7 cellular contexts compared by ENCODE assay signal in the genomic region with DNA sequence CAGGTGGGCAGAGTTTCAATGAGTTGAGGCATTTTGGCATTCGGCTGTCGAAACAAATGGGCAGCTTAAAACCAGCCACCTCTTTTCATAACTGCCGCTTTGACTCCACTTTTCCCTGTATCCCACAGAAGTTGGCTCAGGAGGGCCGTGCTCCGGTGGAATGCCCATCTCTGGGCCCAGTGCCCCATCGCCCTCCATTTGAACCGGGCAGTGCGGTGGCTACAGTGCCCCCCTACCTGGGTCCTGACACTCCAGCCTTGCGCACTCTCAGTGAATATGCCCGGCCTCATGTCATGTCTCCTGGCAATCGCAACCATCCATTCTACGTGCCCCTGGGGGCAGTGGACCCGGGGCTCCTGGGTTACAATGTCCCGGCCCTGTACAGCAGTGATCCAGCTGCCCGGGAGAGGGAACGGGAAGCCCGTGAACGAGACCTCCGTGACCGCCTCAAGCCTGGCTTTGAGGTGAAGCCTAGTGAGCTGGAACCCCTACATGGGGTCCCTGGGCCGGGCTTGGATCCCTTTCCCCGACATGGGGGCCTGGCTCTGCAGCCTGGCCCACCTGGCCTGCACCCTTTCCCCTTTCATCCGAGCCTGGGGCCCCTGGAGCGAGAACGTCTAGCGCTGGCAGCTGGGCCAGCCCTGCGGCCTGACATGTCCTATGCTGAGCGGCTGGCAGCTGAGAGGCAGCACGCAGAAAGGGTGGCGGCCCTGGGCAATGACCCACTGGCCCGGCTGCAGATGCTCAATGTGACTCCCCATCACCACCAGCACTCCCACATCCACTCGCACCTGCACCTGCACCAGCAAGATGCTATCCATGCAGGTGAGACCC. TPM values are rescaled to one million over a fixed set of nuclear protein-coding genes. Genes with fewer than 3 reads are reported as not detected.
A peak's percentile ranks its signal among the peaks of the same experiment; 100 is the strongest.
DNase-seq lines count a peak whose midpoint lies in the region; TF ChIP-seq lines count a peak whose summit lies in the region.
"Had no signal": no experiment of that assay in that cellular context is flagged by ENCODE, and none has a peak within 500 bp of the region (broad histone marks: within the 10 kb centered on the region; RNA-seq: fewer than 3 reads in every experiment).

No MANE protein-coding gene starts in this region.

- H3K79me1 ChIP-seq in H9 (ENCODE audit: insufficient read depth, low read depth, low read length, poor library complexity, severe bottlenecking), result no peaks in the 10 kb centered on the region

- peak overlapping the region; percentile 50 for H4K91ac ChIP-seq in H9 (ENCODE audit: insufficient read length, low read depth, low read length)

- H3K4me2 ChIP-seq in H9 (ENCODE audit: insufficient read depth, insufficient read length, low read length) (peak overlapping the region; percentile 35), neural progenitor cell (peak overlapping the region; percentile 72)

- H3K56ac ChIP-seq in H9 (ENCODE audit: insufficient read length, low read depth, low read length), result no peak overlapping the region

- H4K5ac ChIP-seq in H9 (ENCODE audit: insufficient read length, low read depth, low read length), result peak overlapping the region; percentile 49

- peaks cover 7% of the 10 kb centered on the region for H3K23me2 ChIP-seq in H9 (ENCODE audit: insufficient read length, low read depth, low read length, poor library complexity, severe bottlenecking)

- H3K36me3 Mint-ChIP-seq in H9 (ENCODE audit: insufficient read depth in 1 of 3, low read depth in 3 of 3), result peaks cover 33 to 81% (median 57%) of the 10 kb centered on the region in 3 experiments
- H3K36me3 Mint-ChIP-seq in MCF 10A (ENCODE audit: insufficient read depth, unreplicated experiment), result peaks cover 97% of the 10 kb centered on the region
- H3K36me3 Mint-ChIP-seq in neural progenitor cell, result peaks cover 34% of the 10 kb centered on the region

- H3K23ac ChIP-seq in H9 (ENCODE audit: insufficient read length, low read depth, low read length), result no peak overlapping the region

- peaks cover 75% of the 10 kb centered on the region for H3F3A ChIP-seq in neural progenitor cell (ENCODE audit: low read depth)

- no peak overlapping the region for H3K27ac ChIP-seq in H9 (ENCODE audit: insufficient read length, low read depth, low read length)
- H3K27ac ChIP-seq in neural progenitor cell, result peak overlapping the region; percentile 67

- H2BK12ac ChIP-seq in H9 (ENCODE audit: insufficient read length, low read depth, low read length), result no peak overlapping the region

- intact Hi-C loops in MCF 10A (cut with micrococcal nuclease), result loop anchor here (1.0 to 2.0 kb wide), 2 partner anchors 14 to 70 kb away; no protein-coding TSS in a partner anchor

- H3K14ac ChIP-seq in H9 (ENCODE audit: insufficient read depth, low read length), result peak overlapping the region; percentile 45

- no peak overlapping the region for H2BK15ac ChIP-seq in H9 (ENCODE audit: low read depth, low read length)

- peak overlapping the region; percentile 53 for H3K4ac ChIP-seq in H9 (ENCODE audit: low read depth, low read length)

- H2BK20ac ChIP-seq in H9 (ENCODE audit: low read depth, low read length, poor library complexity, severe bottlenecking), result no peak overlapping the region

- no peaks in the 10 kb centered on the region; the same call in 1 of the 2 replicates for H3K27me3 Mint-ChIP-seq in H9 (ENCODE audit: low read depth)
- no peaks in the 10 kb centered on the region for H3K27me3 Mint-ChIP-seq in MCF 10A (ENCODE audit: insufficient read depth, unreplicated experiment)
- H3K27me3 Mint-ChIP-seq in neural progenitor cell (ENCODE audit: insufficient read depth, low read depth), result peaks cover 39% of the 10 kb centered on the region

- no peak overlapping the region for H3T11ph ChIP-seq in H9 (ENCODE audit: low read length)

- POLR2A ChIA-PET in MCF 10A (lab: Yijun Ruan, JAX), result interaction anchor here (0.6 to 2.9 kb wide), 16 partner anchors 7 to 326 kb away, joined by 3 to 55 read pairs (median 4); a partner anchor contains a TSS

- no peak overlapping the region for H4K8ac ChIP-seq in H9 (replicated peaks; ENCODE audit: insufficient read length, low read depth, low read length)

- CTCF ChIA-PET in MCF 10A (lab: Yijun Ruan, JAX), result interaction anchor here (0.6 to 9.7 kb wide), 12 partner anchors 9 to 455 kb away, joined by 3 to 114 read pairs (median 6); no protein-coding TSS in a partner anchor

- H2BK5ac ChIP-seq in H9 (ENCODE audit: insufficient read length, low read length), result no peak overlapping the region

- H2AFZ ChIP-seq in H9 (ENCODE audit: low read length) (no peak overlapping the region), neural progenitor cell (replicated peaks) (no peak overlapping the region)

- H2BK120ac ChIP-seq in H9 (ENCODE audit: low read depth, low read length, poor library complexity, severe bottlenecking), result no peak overlapping the region

- no peaks in the 10 kb centered on the region for H3K9me3 ChIP-seq in H9 (ENCODE audit: control insufficient read depth, low read depth, low read length)
- H3K9me3 ChIP-seq in neural progenitor cell (ENCODE audit: low read depth), result no peaks in the 10 kb centered on the region

- no peaks in the 10 kb centered on the region for H3K27me3 ChIP-seq in H9 (ENCODE audit: insufficient read depth, low read length)
- no peaks in the 10 kb centered on the region for H3K27me3 ChIP-seq in neural progenitor cell

- H3K4me1 Mint-ChIP-seq in H9 (peaks cover 22 to 38% of the 10 kb centered on the region in 2 experiments), MCF 10A (ENCODE audit: insufficient read depth, unreplicated experiment) (peaks cover 28% of the 10 kb centered on the region), neural progenitor cell (peaks cover 50% of the 10 kb centered on the region)

- H3K18ac ChIP-seq in H9 (ENCODE audit: insufficient read length, low read depth, low read length), result peak overlapping the region; percentile 78

- H3K9ac ChIP-seq in H9 (ENCODE audit: extremely low read depth, insufficient read length, low read length) (peak overlapping the region; percentile 27), neural progenitor cell (no peak overlapping the region)

- no peaks in the 10 kb centered on the region for H3K36me3 ChIP-seq in neural progenitor cell

- TF ChIP-seq CTCF in H9 (conservative IDR thresholded peaks at IDR 0.05) (no peak; the same call in 2 of the 3 replicates), MCF 10A (IDR thresholded peaks at IDR 0.05; ENCODE audit: unreplicated experiment) (no peak), neural progenitor cell (IDR thresholded peaks at IDR 0.05) (no peak), GM13977 (IDR thresholded peaks at IDR 0.05; ENCODE audit: extremely low read depth, insufficient read depth, missing control alignments) (no peak)

- no peak overlapping the region for H2AK5ac ChIP-seq in H9 (ENCODE audit: insufficient read length, low read length)

- H4K20me1 ChIP-seq in H9 (ENCODE audit: control insufficient read depth, insufficient read depth, insufficient read length) (no peaks in the 10 kb centered on the region), neural progenitor cell (ENCODE audit: low read depth) (peaks cover 22% of the 10 kb centered on the region)

- H3K79me2 ChIP-seq in H9 (ENCODE audit: insufficient read depth, low read length) (no peaks in the 10 kb centered on the region), neural progenitor cell (ENCODE audit: low read depth) (peaks cover 29% of the 10 kb centered on the region)

- no peaks in the 10 kb centered on the region; a peak in 2 of 5 replicates for H3K9me3 Mint-ChIP-seq in H9
- H3K9me3 Mint-ChIP-seq in MCF 10A (ENCODE audit: unreplicated experiment), result no peaks in the 10 kb centered on the region
- H3K9me3 Mint-ChIP-seq in neural progenitor cell, result peaks cover 2% of the 10 kb centered on the region

- in situ Hi-C loops in GM13977 (cut with MboI; ENCODE audit: low pct_unique_long_range_greater_than_20kb, low sequenced_read_pairs, unreplicated experiment), result loop anchor here (25.0 kb wide), 1 partner anchor 174 kb away; a partner anchor contains a TSS

- H3K4me1 ChIP-seq in H9 (ENCODE audit: insufficient read depth, low read length), result no peaks in the 10 kb centered on the region
- H3K4me1 ChIP-seq in neural progenitor cell, result peaks cover 11% of the 10 kb centered on the region

- DNase-seq in H9 (no peak), MCF 10A (ENCODE audit: unreplicated experiment) (no peak), neural progenitor cell (ENCODE audit: low spot score) (no peak), GM13977 (ENCODE audit: low spot score) (no peak), NCI-H2171 (lab: John Stamatoyannopoulos, UW) (no peak)
- DNase-seq in central memory CD4-positive, alpha-beta T cell, result no peak

- H3K27ac Mint-ChIP-seq in H9, result peak overlapping the region; percentile 88 to 96 (median 93); a peak in 6 of 7 replicates
- peak overlapping the region; percentile 52 for H3K27ac Mint-ChIP-seq in MCF 10A (ENCODE audit: low read depth, unreplicated experiment)
- H3K27ac Mint-ChIP-seq in neural progenitor cell, result peak overlapping the region; percentile 63

- WGBS in H9 (ENCODE audit: extremely low coverage, insufficient read length, low lambda C conversion rate), result no CpG with 5 or more reads among the region's 32 CpGs

- peak overlapping the region; percentile 61 to 80 for H3K4me3 Mint-ChIP-seq in H9
- H3K4me3 Mint-ChIP-seq in MCF 10A (ENCODE audit: unreplicated experiment), result peak overlapping the region; percentile 71
- peak overlapping the region; percentile 84 for H3K4me3 Mint-ChIP-seq in neural progenitor cell

- peak overlapping the region; percentile 56 for H3K4me3 ChIP-seq in neural progenitor cell

- TSS peak; percentile 20 for BruUV-seq in MCF 10A (replicated peaks; lab: Mats Ljungman, UMichigan)

RNA-seq across cellular contexts. Expression of a gene that starts 5.0 kb away (rescaled TPM):
- total RNA-seq in H9 (2021) (not detected in 2 replicates), MCF 10A (2022) (not detected in 2 replicates), neural progenitor cell (ENCODE audit: low replicate concordance) (not detected in 2 replicates)
- total RNA-seq: esophagus mucosa had no signal

RNA-seq across cellular contexts. Expression of a gene that starts 5.3 kb away (rescaled TPM):
- total RNA-seq in H9 (2021) (195 TPM in 2 replicates), MCF 10A (2022) (176 and 196 TPM in 2 replicates), neural progenitor cell (ENCODE audit: low replicate concordance) (314 and 399 TPM in 2 replicates)

RNA-seq across cellular contexts. Expression of a gene that starts 10.8 kb away (rescaled TPM):
- total RNA-seq in H9 (2021), result 97.9 and 103 TPM in 2 replicates
- total RNA-seq in MCF 10A (2022), result 83.7 and 84.7 TPM in 2 replicates
- total RNA-seq in neural progenitor cell (ENCODE audit: low replicate concordance), result 8.9 and 28.7 TPM in 2 replicates

RNA-seq across cellular contexts. Expression of a gene that starts 12.6 kb away (rescaled TPM):
- total RNA-seq in H9 (2021) (18.2 and 19.8 TPM in 2 replicates), MCF 10A (2022) (10.3 and 13.2 TPM in 2 replicates), neural progenitor cell (ENCODE audit: low replicate concordance) (4.4 and 6.0 TPM in 2 replicates)

RNA-seq across cellular contexts. Expression of a gene that starts 24.2 kb away (rescaled TPM):
- total RNA-seq in H9 (2021) (165 and 166 TPM in 2 replicates), MCF 10A (2022) (0.30 and 2.1 TPM in 2 replicates), neural progenitor cell (ENCODE audit: low replicate concordance) (82.2 and 136 TPM in 2 replicates)
